6 cellular contexts compared by ENCODE assay signal in genomic region chr15:86284630-86285029, GRCh38.
"Had no signal": no experiment of that assay in that cellular context is flagged by ENCODE, and none has a peak within 500 bp of the region (broad histone marks: within the 10 kb centered on the region; RNA-seq: fewer than 3 reads in every experiment).

No MANE protein-coding gene starts in this region.

- H3K4me3 ChIP-seq: GM23338 had no signal

- H3K36me3 Mint-ChIP-seq: IgD-negative memory B cell had no signal

- H3K4me3 Mint-ChIP-seq: GM23338, H9, IgD-negative memory B cell had no signal

- ATAC-seq: GM23338, HepG2 had no signal

- H3K4me1 Mint-ChIP-seq: IgD-negative memory B cell had no signal

- H2AFZ ChIP-seq: GM23338 had no signal

- H3K27ac Mint-ChIP-seq: GM23338, IgD-negative memory B cell had no signal

- DNase-seq: H9, HCEC 1CT, KBM-7 had no signal

- H3K4me2 ChIP-seq: GM23338 had no signal
